In genomic region chr14:89344871-89345270, GRCh38 we compare ENCODE assay signal across 1 cellular context.
TF ChIP-seq lines count a peak whose summit lies in the region.

No MANE protein-coding gene starts in this region.

TF ChIP-seq in GM23338, 12 proteins besides CTCF, POLR2A, EP300 and RAD21 (continued from another document):
- TF ChIP-seq, protein P1, sequence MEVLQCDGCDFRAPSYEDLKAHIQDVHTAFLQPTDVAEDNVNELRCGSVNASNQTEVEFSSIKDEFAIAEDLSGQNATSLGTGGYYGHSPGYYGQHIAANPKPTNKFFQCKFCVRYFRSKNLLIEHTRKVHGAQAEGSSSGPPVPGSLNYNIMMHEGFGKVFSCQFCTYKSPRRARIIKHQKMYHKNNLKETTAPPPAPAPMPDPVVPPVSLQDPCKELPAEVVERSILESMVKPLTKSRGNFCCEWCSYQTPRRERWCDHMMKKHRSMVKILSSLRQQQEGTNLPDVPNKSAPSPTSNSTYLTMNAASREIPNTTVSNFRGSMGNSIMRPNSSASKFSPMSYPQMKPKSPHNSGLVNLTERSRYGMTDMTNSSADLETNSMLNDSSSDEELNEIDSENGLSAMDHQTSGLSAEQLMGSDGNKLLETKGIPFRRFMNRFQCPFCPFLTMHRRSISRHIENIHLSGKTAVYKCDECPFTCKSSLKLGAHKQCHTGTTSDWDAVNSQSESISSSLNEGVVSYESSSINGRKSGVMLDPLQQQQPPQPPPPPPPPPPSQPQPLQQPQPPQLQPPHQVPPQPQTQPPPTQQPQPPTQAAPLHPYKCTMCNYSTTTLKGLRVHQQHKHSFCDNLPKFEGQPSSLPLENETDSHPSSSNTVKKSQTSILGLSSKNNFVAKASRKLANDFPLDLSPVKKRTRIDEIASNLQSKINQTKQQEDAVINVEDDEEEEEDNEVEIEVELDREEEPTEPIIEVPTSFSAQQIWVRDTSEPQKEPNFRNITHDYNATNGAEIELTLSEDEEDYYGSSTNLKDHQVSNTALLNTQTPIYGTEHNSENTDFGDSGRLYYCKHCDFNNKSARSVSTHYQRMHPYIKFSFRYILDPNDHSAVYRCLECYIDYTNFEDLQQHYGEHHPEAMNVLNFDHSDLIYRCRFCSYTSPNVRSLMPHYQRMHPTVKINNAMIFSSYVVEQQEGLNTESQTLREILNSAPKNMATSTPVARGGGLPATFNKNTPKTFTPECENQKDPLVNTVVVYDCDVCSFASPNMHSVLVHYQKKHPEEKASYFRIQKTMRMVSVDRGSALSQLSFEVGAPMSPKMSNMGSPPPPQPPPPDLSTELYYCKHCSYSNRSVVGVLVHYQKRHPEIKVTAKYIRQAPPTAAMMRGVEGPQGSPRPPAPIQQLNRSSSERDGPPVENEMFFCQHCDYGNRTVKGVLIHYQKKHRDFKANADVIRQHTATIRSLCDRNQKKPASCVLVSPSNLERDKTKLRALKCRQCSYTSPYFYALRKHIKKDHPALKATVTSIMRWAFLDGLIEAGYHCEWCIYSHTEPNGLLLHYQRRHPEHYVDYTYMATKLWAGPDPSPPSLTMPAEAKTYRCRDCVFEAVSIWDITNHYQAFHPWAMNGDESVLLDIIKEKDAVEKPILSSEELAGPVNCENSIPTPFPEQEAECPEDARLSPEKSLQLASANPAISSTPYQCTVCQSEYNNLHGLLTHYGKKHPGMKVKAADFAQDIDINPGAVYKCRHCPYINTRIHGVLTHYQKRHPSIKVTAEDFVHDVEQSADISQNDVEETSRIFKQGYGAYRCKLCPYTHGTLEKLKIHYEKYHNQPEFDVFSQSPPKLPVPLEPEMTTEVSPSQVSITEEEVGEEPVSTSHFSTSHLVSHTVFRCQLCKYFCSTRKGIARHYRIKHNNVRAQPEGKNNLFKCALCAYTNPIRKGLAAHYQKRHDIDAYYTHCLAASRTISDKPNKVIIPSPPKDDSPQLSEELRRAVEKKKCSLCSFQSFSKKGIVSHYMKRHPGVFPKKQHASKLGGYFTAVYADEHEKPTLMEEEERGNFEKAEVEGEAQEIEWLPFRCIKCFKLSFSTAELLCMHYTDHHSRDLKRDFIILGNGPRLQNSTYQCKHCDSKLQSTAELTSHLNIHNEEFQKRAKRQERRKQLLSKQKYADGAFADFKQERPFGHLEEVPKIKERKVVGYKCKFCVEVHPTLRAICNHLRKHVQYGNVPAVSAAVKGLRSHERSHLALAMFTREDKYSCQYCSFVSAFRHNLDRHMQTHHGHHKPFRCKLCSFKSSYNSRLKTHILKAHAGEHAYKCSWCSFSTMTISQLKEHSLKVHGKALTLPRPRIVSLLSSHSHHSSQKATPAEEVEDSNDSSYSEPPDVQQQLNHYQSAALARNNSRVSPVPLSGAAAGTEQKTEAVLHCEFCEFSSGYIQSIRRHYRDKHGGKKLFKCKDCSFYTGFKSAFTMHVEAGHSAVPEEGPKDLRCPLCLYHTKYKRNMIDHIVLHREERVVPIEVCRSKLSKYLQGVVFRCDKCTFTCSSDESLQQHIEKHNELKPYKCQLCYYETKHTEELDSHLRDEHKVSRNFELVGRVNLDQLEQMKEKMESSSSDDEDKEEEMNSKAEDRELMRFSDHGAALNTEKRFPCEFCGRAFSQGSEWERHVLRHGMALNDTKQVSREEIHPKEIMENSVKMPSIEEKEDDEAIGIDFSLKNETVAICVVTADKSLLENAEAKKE (CRISPR knock-in tag; IDR thresholded peaks at IDR 0.05) = no peak
- TF ChIP-seq NANOG (IDR thresholded peaks at IDR 0.05; ENCODE audit: borderline replicate concordance) = no peak
- TF ChIP-seq CREB1 (CRISPR knock-in tag; IDR thresholded peaks at IDR 0.05; ENCODE audit: low read depth) = no peak
- TF ChIP-seq EZH2 (IDR thresholded peaks at IDR 0.05; ENCODE audit: low read depth, unreplicated experiment) = no peak
- no peak for TF ChIP-seq EZH2phosphoT487 (IDR thresholded peaks at IDR 0.05; ENCODE audit: unreplicated experiment)
